In the genomic region with DNA sequence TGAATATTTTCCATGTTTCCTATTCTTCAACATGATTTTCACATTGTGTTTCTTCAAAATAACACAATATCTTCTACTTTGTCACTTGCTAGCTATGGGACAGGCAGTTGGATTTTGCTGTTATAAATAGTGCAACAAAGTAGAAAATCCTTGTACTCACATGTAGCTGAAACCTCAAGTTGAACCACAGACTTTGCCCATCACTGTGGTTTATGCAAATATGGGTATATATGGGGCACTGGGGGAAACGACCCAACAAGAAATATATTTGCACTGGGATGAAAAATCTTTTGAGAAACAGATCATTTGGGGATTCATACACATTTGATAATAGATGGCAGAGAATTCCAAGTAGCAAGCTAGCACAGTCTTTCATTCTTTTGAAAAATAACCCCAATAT, we compare ENCODE assay signal across 13 cellular contexts.
A peak's percentile ranks its signal among the peaks of the same experiment; 100 is the strongest.
DNase-seq lines count a peak whose midpoint lies in the region; ATAC-seq and TF ChIP-seq lines count a peak whose summit lies in the region.
"Had no signal": no experiment of that assay in that cellular context is flagged by ENCODE, and none has a peak within 500 bp of the region (broad histone marks: within the 10 kb centered on the region; RNA-seq: fewer than 3 reads in every experiment).

No MANE protein-coding gene starts in this region.

- peak; percentile 59 for DNase-seq in MV-4-11 (lab: John Stamatoyannopoulos, UW)
- peak; percentile 20 for DNase-seq in glomerular visceral epithelial cell (ENCODE audit: extremely low spot score)
- no peak for DNase-seq in left ventricle myocardium inferior
- DNase-seq in NCI-H1092 (lab: John Stamatoyannopoulos, UW), result no peak
- DNase-seq: ACHN; Calu3; CD8-positive, alpha-beta T cell; DMS79 treated with DMSO at 0.1 percent for 48 hours; EL; H9 had no signal

- no peaks in the 10 kb centered on the region for H3K9me3 ChIP-seq in left ventricle myocardium inferior (replicated peaks)

- no peaks in the 10 kb centered on the region for H3K4me1 ChIP-seq in left ventricle myocardium inferior

- H3K27me3 ChIP-seq in left ventricle myocardium inferior (ENCODE audit: low read depth), result no peaks in the 10 kb centered on the region

- ATAC-seq in GM18868 (IDR thresholded peaks at IDR 0.05; ENCODE audit: unreplicated experiment) (peak; percentile 38), HG03045 (IDR thresholded peaks at IDR 0.05; ENCODE audit: unreplicated experiment) (no peak)
- ATAC-seq: CD8-positive, alpha-beta T cell; GM12878 had no signal

- no peaks in the 10 kb centered on the region for H3K36me3 ChIP-seq in left ventricle myocardium inferior

- H3K27ac ChIP-seq in left ventricle myocardium inferior (replicated peaks), result no peak overlapping the region

- intact Hi-C loops in left ventricle myocardium inferior (cut with micrococcal nuclease), result no loop called here

- no peak for TF ChIP-seq CTCF in left ventricle myocardium inferior (IDR thresholded peaks at IDR 0.05; ENCODE audit: borderline replicate concordance)

- H3K4me3 ChIP-seq in left ventricle myocardium inferior, result no peak overlapping the region
- H3K4me3 ChIP-seq: GM12878 had no signal

Comparison
In these comparisons a context has a peak if more than half of its experiments do, and no peak if none do; other contexts are left out.
1. DNase-seq: peak in MV-4-11 (single experiment) and glomerular visceral epithelial cell (single experiment); none in left ventricle myocardium inferior (single experiment) and NCI-H1092 (single experiment).